ENCODE assay signal across 8 cellular contexts in genomic region chr1:56577859-56578663, GRCh38. TPM values are rescaled to one million over a fixed set of nuclear protein-coding genes. Genes with fewer than 3 reads are reported as not detected.
DNase-seq lines count a peak whose midpoint lies in the region; ATAC-seq and TF ChIP-seq lines count a peak whose summit lies in the region.

No MANE protein-coding gene starts in this region.

- peaks cover 42% of the 10 kb centered on the region for H3K4me1 ChIP-seq in adipocyte (ENCODE audit: control insufficient read depth, insufficient read depth, low read length)
- peaks cover 0 to 39% of the 10 kb centered on the region in 2 donors for H3K4me1 ChIP-seq in right atrium auricular region
- H3K4me1 ChIP-seq in rectal smooth muscle tissue (ENCODE audit: control insufficient read depth, insufficient read depth, low read length) = peaks cover 13% of the 10 kb centered on the region

- no peak for TF ChIP-seq POLR2A in GM18505 (IDR thresholded peaks at IDR 0.05; ENCODE audit: borderline replicate concordance, extremely low read depth, insufficient read depth, insufficient read length)

- peak; percentile 22 for ATAC-seq in GM18505 (IDR thresholded peaks at IDR 0.05; ENCODE audit: unreplicated experiment)
- no peak for ATAC-seq in GM21423 (IDR thresholded peaks at IDR 0.05; ENCODE audit: unreplicated experiment)

- H3K27ac ChIP-seq in right atrium auricular region = peak overlapping the region; percentile 98 to 99
- H3K27ac ChIP-seq in rectal smooth muscle tissue (ENCODE audit: low read depth, low read length) = peak overlapping the region; percentile 78

- DNase-seq in AG09309 (ENCODE audit: low read depth) (no peak), NCI-H2107 (lab: John Stamatoyannopoulos, UW) (peak; percentile 69), adipocyte (ENCODE audit: low read depth) (peak; percentile 61), right atrium auricular region (ENCODE audit: low spot score) (peak; percentile 70), amniotic stem cell (lab: John Stamatoyannopoulos, UW) (no peak)

- H3K9ac ChIP-seq in adipocyte (ENCODE audit: low read length) (peak overlapping the region; percentile 94), rectal smooth muscle tissue (ENCODE audit: low read length) (peak overlapping the region; percentile 74)

- no peaks in the 10 kb centered on the region for H3K9me3 ChIP-seq in adipocyte (ENCODE audit: control insufficient read depth, low read length)
- no peaks in the 10 kb centered on the region for H3K9me3 ChIP-seq in right atrium auricular region

- H3K36me3 ChIP-seq in adipocyte (ENCODE audit: control insufficient read depth, insufficient read depth, low read length, severe bottlenecking) (no peaks in the 10 kb centered on the region), right atrium auricular region (no peaks in the 10 kb centered on the region), rectal smooth muscle tissue (ENCODE audit: control insufficient read depth, insufficient read depth, low read length) (no peaks in the 10 kb centered on the region)

- H3K4me3 ChIP-seq in AG09309 (ENCODE audit: control insufficient read depth, low read depth, low read length) (peak overlapping the region; percentile 91), adipocyte (ENCODE audit: low read length) (peak overlapping the region; percentile 96), right atrium auricular region (peak overlapping the region; percentile 94 to 96), rectal smooth muscle tissue (ENCODE audit: low read length) (peak overlapping the region; percentile 72)

- no peaks in the 10 kb centered on the region for H3K27me3 ChIP-seq in adipocyte (replicated peaks; ENCODE audit: control insufficient read depth, insufficient read depth, low read length)
- no peaks in the 10 kb centered on the region for H3K27me3 ChIP-seq in right atrium auricular region
- H3K27me3 ChIP-seq in rectal smooth muscle tissue (ENCODE audit: control insufficient read depth, insufficient read depth, low read length) = no peaks in the 10 kb centered on the region

- no peak for TF ChIP-seq CTCF in AG09309 (IDR thresholded peaks at IDR 0.05; ENCODE audit: control insufficient read depth, insufficient read depth, low read depth, low read length, missing control alignments)
- no peak for TF ChIP-seq CTCF in right atrium auricular region (IDR thresholded peaks at IDR 0.05)

RNA-seq across cellular contexts. Expression of gene PLPP3, which starts 1.3 kb away (rescaled TPM):
- 10 to 100 TPM; 83.1 to 94.1 TPM for total RNA-seq in right atrium auricular region

Comparison
In these comparisons a context has a peak if more than half of its experiments do, and no peak if none do; other contexts are left out.
1. DNase-seq: peak in NCI-H2107 (single experiment), adipocyte (single experiment) and right atrium auricular region (single experiment); none in AG09309 (single experiment) and amniotic stem cell (single experiment).
2. Peak in every context shown above with its lines, with median percentiles within 50 percentile points of each other: H3K4me3 ChIP-seq.